In the genomic region with DNA sequence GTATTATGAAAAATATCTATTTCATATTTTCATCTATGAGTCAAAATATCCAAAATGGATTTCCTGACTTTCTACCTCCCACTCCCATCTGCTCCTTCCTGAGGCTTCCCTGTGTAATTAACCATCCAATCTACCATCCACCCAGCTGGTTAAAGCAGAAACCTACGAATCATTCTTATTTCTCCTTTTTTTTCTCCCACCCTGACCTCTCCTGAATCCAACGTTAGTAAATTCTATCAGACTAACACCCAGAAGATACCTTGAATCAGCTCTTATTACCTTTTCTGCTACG, we compare ENCODE assay signal across 21 cellular contexts. TPM values are rescaled to one million over a fixed set of nuclear protein-coding genes. Genes with fewer than 3 reads are reported as not detected.
A peak's percentile ranks its signal among the peaks of the same experiment; 100 is the strongest.
DNase-seq lines count a peak whose midpoint lies in the region.
"Had no signal": no experiment of that assay in that cellular context is flagged by ENCODE, and none has a peak within 500 bp of the region (broad histone marks: within the 10 kb centered on the region; RNA-seq: fewer than 3 reads in every experiment).

No MANE protein-coding gene starts in this region.

- H3K9me3 ChIP-seq in HAP-1: no peaks in the 10 kb centered on the region

- peak overlapping the region; percentile 12 for H3K27ac ChIP-seq in temporal lobe (ENCODE audit: low read depth, low read length)
- H3K27ac ChIP-seq: 22Rv1, C4-2B, KMS-11 had no signal

- H3K4me3 ChIP-seq in HAP-1: no peak overlapping the region

- no peaks in the 10 kb centered on the region for H3K4me1 ChIP-seq in HAP-1

- H3K27me3 ChIP-seq in HAP-1 (ENCODE audit: low read depth): no peaks in the 10 kb centered on the region

- in situ Hi-C loops in HAP-1 (cut with MboI; ENCODE audit: low sequenced_read_pairs): no loop called here

- no peaks in the 10 kb centered on the region for H3K36me3 ChIP-seq in HAP-1 (replicated peaks)

- peak; percentile 34 for DNase-seq in DMS53 (lab: John Stamatoyannopoulos, UW)
- no peak for DNase-seq in DMS53 treated with DMSO at 0.1 percent for 48 hours (lab: John Stamatoyannopoulos, UW; ENCODE audit: unreplicated experiment)
- DNase-seq in dedifferentiated amniotic fluid mesenchymal stem cell (ENCODE audit: extremely low spot score): peak; percentile 21
- DNase-seq in lung microvascular endothelial cell (ENCODE audit: low read depth in 2 of 2): peak; percentile 1 to 68
- no peak for DNase-seq in SW 1271 (lab: John Stamatoyannopoulos, UW)
- no peak for DNase-seq in anterior cingulate cortex (lab: John Stamatoyannopoulos, UW)
- DNase-seq in HAP-1 (ENCODE audit: low spot score in 2 of 2): no peak
- DNase-seq: Calu3; CD8-positive, alpha-beta memory T cell; DMS153; NCI-H1105; NCI-H146; NCI-H2029; NCI-H2227 treated with DMSO at 0.1 percent for 48 hours; NCI-H510A; NCI-H748 treated with DMSO at 0.1 percent for 48 hours; SIG-M5 had no signal

RNA-seq across cellular contexts. Expression of a gene that starts 3.7 kb away (rescaled TPM):
- not detected in 2 replicates for total RNA-seq in lung microvascular endothelial cell
- total RNA-seq in temporal lobe: 3.4 TPM
- total RNA-seq: Calu3; CD8-positive, alpha-beta memory T cell had no signal

RNA-seq across cellular contexts. Expression of a gene that starts 45.5 kb away (rescaled TPM):
- total RNA-seq in lung microvascular endothelial cell: not detected in 2 replicates
- not detected for total RNA-seq in temporal lobe
- total RNA-seq: Calu3; CD8-positive, alpha-beta memory T cell had no signal

Comparison
In these comparisons a context has a peak if more than half of its experiments do, and no peak if none do; other contexts are left out.
1. DNase-seq: peak in DMS53 (single experiment), dedifferentiated amniotic fluid mesenchymal stem cell (single experiment) and lung microvascular endothelial cell (2 of 2); none in DMS53 treated with DMSO at 0.1 percent for 48 hours (single experiment), SW 1271 (0 of 2), anterior cingulate cortex (0 of 58) and HAP-1 (0 of 2).